Comparison of ENCODE assay signal across 13 cellular contexts in the genomic region with DNA sequence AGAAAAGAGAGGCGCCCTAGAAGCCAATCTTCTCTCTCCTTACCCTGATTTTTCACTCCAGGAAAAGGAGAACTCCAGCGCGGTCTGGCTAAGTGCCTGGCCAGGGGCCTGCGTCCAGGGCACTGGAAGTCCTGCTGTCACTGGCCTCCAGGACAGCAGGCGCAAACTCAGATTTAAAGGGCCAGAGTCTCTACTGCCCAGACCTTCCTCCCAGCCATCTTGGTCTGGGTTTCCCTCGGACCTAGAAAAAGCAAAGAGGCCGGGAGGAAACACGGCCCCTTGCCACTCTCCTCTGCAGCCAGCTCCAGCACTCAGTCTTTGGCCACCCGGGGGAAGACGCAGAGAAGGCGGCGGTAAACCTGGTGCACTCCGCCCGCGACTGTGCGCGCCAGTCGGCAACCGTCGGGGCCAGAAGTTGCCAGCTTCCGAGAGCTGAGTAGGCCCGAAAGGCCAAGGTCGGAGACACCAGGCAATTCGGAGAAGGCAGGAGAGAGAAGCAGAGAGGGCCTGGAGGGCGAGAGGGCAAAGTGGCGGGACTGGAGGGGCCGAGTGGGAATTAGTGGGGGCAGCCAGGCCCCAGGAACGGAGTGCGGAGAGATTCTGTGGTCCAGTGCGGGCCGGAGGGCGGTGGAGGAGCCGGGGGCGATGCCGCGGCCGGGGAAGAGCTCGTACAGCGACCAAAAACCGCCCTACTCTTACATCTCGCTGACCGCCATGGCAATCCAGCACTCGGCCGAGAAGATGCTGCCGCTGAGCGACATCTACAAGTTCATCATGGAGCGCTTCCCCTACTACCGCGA. TPM values are rescaled to one million over a fixed set of nuclear protein-coding genes. Genes with fewer than 3 reads are reported as not detected.
DNase-seq lines count a peak whose midpoint lies in the region; ATAC-seq and TF ChIP-seq lines count a peak whose summit lies in the region.
"Had no signal": no experiment of that assay in that cellular context is flagged by ENCODE, and none has a peak within 500 bp of the region (broad histone marks: within the 10 kb centered on the region; RNA-seq: fewer than 3 reads in every experiment).

A gene (plus strand): TSS at position 646 of the 800 bp plus-strand sequence. CDS start 0 bp downstream, at position 646.

- DNase-seq in AG08396 (ENCODE audit: low spot score) (peak; percentile 25), H7 (peak; percentile 72), mammary epithelial cell (no peak), nephron progenitor cell (peak; percentile 18), T-cell (no peak), HCEC 1CT (no peak)
- DNase-seq: NCI-H187 treated with DMSO at 0.1 percent for 48 hours had no signal

- peaks cover 5% of the 10 kb centered on the region for H3K9me3 ChIP-seq in mammary epithelial cell (replicated peaks; ENCODE audit: insufficient read depth, low read length)
- H3K9me3 ChIP-seq: prostate gland had no signal

- H3K9ac ChIP-seq in mammary epithelial cell (ENCODE audit: insufficient read depth, low read length): no peak within 1 kb of the TSS

- H3K4me3 ChIP-seq in H7 (ENCODE audit: insufficient read depth, low read depth, low read length): peak within 1 kb of the TSS; percentile 53
- H3K4me3 ChIP-seq in mammary epithelial cell (replicated peaks in 1 of 3; ENCODE audit: insufficient read depth in 1 of 3, low read depth in 2 of 3, low read length in 3 of 3): peak within 1 kb of the TSS in 1 of 3 experiments; percentile 25
- H3K4me3 ChIP-seq: prostate gland had no signal

- H3K4me3 Mint-ChIP-seq in nephron progenitor cell (peak within 1 kb of the TSS; percentile 80), T-cell (peak within 1 kb of the TSS in 1 of 3 donors; percentile 66)

- H3K9me3 Mint-ChIP-seq in nephron progenitor cell: no peaks in the 10 kb centered on the region
- H3K9me3 Mint-ChIP-seq in T-cell: no peaks in the 10 kb centered on the region
- H3K9me3 Mint-ChIP-seq: activated naive CD4-positive, alpha-beta T cell treated with anti-CD3 and anti-CD28 coated beads, Interleukin-2, amount 50 U/mL, for 72 hours had no signal

- no peak within 1 kb of the TSS for H3K27ac ChIP-seq in mammary epithelial cell (ENCODE audit: insufficient read depth, low read depth, low read length)
- H3K27ac ChIP-seq: prostate gland had no signal

- peak within 1 kb of the TSS; percentile 64 for H2AFZ ChIP-seq in mammary epithelial cell (ENCODE audit: low read depth, low read length)

- in situ Hi-C loops in mammary epithelial cell (cut with MboI; ENCODE audit: low sequenced_read_pairs in 2 of 2): no loop called here

- no TSS peak for BruUV-seq in mammary epithelial cell (replicated peaks; lab: Mats Ljungman, UMichigan)

- peaks cover 97% of the 10 kb centered on the region for H3K27me3 ChIP-seq in H7 (ENCODE audit: control insufficient read depth, insufficient read depth, low read length)
- peaks cover 79% of the 10 kb centered on the region for H3K27me3 ChIP-seq in mammary epithelial cell (ENCODE audit: insufficient read depth, low read length)

- H3K36me3 Mint-ChIP-seq in nephron progenitor cell (ENCODE audit: low read depth): no peaks in the 10 kb centered on the region
- H3K36me3 Mint-ChIP-seq in T-cell: no peaks in the 10 kb centered on the region

- CTCF ChIA-PET in mammary epithelial cell (lab: Charles Lee; ENCODE audit: low non-redundant PET) (no interaction called here), T-cell (lab: Charles Lee) (no interaction called here)

- H3K4me2 ChIP-seq in mammary epithelial cell (ENCODE audit: insufficient read depth, low read depth, low read length): peak within 1 kb of the TSS; percentile 60

- H3K27ac Mint-ChIP-seq in nephron progenitor cell (no peak within 1 kb of the TSS), T-cell (no peak within 1 kb of the TSS)
- H3K27ac Mint-ChIP-seq: stimulated activated memory B cell treated with anti-CD40 and anti-IgM and Interleukin-4, amounts not matched to agents 10 μg/mL and 1 μg/mL and 100 μg/mL, for 72 hours had no signal

- dilution Hi-C loops in mammary epithelial cell (cut with HindIII; ENCODE audit: low sequenced_read_pairs): no loop called here

- 24% methylated on average over 23 of the region's 49 CpGs for WGBS in mammary epithelial cell (ENCODE audit: low coverage, missing lambda C conversion rate)

- ATAC-seq in GM19324 (IDR thresholded peaks at IDR 0.05; ENCODE audit: low FRiP score, unreplicated experiment) (no peak), T-cell (replicated peaks in 1 of 4) (no peak), HG02884 (IDR thresholded peaks at IDR 0.05; ENCODE audit: unreplicated experiment) (no peak)
- ATAC-seq: activated naive CD4-positive, alpha-beta T cell treated with anti-CD3 and anti-CD28 coated beads, Interleukin-2, amount 50 U/mL, for 72 hours; stimulated activated memory B cell treated with anti-CD40 and anti-IgM and Interleukin-4, amounts not matched to agents 10 μg/mL and 1 μg/mL and 100 μg/mL, for 72 hours had no signal

- H3K36me3 ChIP-seq in H7 (replicated peaks; ENCODE audit: control insufficient read depth, insufficient read depth, low read length) (no peaks in the 10 kb centered on the region), mammary epithelial cell (ENCODE audit: insufficient read depth, low read length) (no peaks in the 10 kb centered on the region)
- H3K36me3 ChIP-seq: prostate gland had no signal

- peaks cover 18% of the 10 kb centered on the region for H3K4me1 ChIP-seq in mammary epithelial cell (ENCODE audit: insufficient read depth, low read length)

- H4K20me1 ChIP-seq in mammary epithelial cell (ENCODE audit: insufficient read depth, low read length): peaks cover 4% of the 10 kb centered on the region

- intact Hi-C loops in mammary epithelial cell (cut with micrococcal nuclease): no loop called here

- H3K79me2 ChIP-seq in mammary epithelial cell (ENCODE audit: insufficient read depth, low read length): no peaks in the 10 kb centered on the region

- POLR2A ChIA-PET in T-cell (lab: Charles Lee): no interaction called here

- H3K27me3 Mint-ChIP-seq in nephron progenitor cell (ENCODE audit: low read depth, poor library complexity): peaks cover 100% of the 10 kb centered on the region
- H3K27me3 Mint-ChIP-seq in T-cell: peaks cover 60 to 84% of the 10 kb centered on the region in 2 donors

- H3K4me1 Mint-ChIP-seq in nephron progenitor cell: peaks cover 60% of the 10 kb centered on the region
- H3K4me1 Mint-ChIP-seq in T-cell: peaks cover 37 to 45% (median 40%) of the 10 kb centered on the region in 3 donors

- TF ChIP-seq CTCF in mammary epithelial cell (conservative IDR thresholded peaks at IDR 0.05 in 1 of 2, IDR thresholded peaks at IDR 0.05 in 1 of 2; ENCODE audit: extremely low read depth in 1 of 2, insufficient read depth in 1 of 2, low read depth in 1 of 2, low read length in 2 of 2): no peak
- no peak for TF ChIP-seq CTCF in nephron progenitor cell (IDR thresholded peaks at IDR 0.05)

RNA-seq across cellular contexts. Expression of the gene that starts here (rescaled TPM):
- total RNA-seq in H7 (2014; rRNA removed; shearing (Covaris generic)): 0.90 TPM in 1 of 2 replicates, not detected in the other
- not detected for total RNA-seq in mammary epithelial cell
- polyA plus RNA-seq in mammary epithelial cell: not detected
- not detected for polyA minus RNA-seq in mammary epithelial cell
- total RNA-seq in T-cell: not detected
- total RNA-seq: activated naive CD4-positive, alpha-beta T cell treated with anti-CD3 and anti-CD28 coated beads, Interleukin-2, amount 50 U/mL, for 72 hours; frontal cortex; prostate gland had no signal

Comparison
In these comparisons a context has a peak if more than half of its experiments do, and no peak if none do; other contexts are left out.
1. Peak in DNase-seq and H3K4me3 ChIP-seq in H7; RNA of the gene not detected or under 1 TPM.
2. DNase-seq: peak in AG08396 (single experiment) and nephron progenitor cell (single experiment); none in mammary epithelial cell (single experiment), T-cell (0 of 34) and HCEC 1CT (single experiment).